Comparison of ENCODE assay signal across 9 cellular contexts in genomic region chr11:73157141-73158010, GRCh38. TPM values are rescaled to one million over a fixed set of nuclear protein-coding genes. Genes with fewer than 3 reads are reported as not detected.
DNase-seq lines count a peak whose midpoint lies in the region; ATAC-seq lines count a peak whose summit lies in the region.
"Had no signal": no experiment of that assay in that cellular context is flagged by ENCODE, and none has a peak within 500 bp of the region (broad histone marks: within the 10 kb centered on the region; RNA-seq: fewer than 3 reads in every experiment).

No MANE protein-coding gene starts in this region.

- no peaks in the 10 kb centered on the region for H3K79me1 ChIP-seq in mesenchymal stem cell (replicated peaks; ENCODE audit: low read length, poor library complexity, severe bottlenecking)

- H2BK120ac ChIP-seq in mesenchymal stem cell (ENCODE audit: low read depth, low read length): no peak overlapping the region

- H3K23ac ChIP-seq in mesenchymal stem cell (ENCODE audit: low read length in 2 of 2): no peak overlapping the region

- H3K4me1 ChIP-seq in mesenchymal stem cell (ENCODE audit: control insufficient read depth, insufficient read depth, low read depth, low read length): peaks cover 14% of the 10 kb centered on the region
- H3K4me1 ChIP-seq: A549 had no signal

- no peak overlapping the region for H2AFZ ChIP-seq in mesenchymal stem cell (ENCODE audit: low read depth, low read length)

- H2AK5ac ChIP-seq in mesenchymal stem cell (ENCODE audit: low read length, severe bottlenecking): peak overlapping the region; percentile 41

- WGBS in mesenchymal stem cell: 60% methylated on average over 9 of the region's 9 CpGs

- H3K36me3 ChIP-seq in mesenchymal stem cell (ENCODE audit: control insufficient read depth in 1 of 2, insufficient read depth in 2 of 2, low read depth in 1 of 2, low read length in 2 of 2): no peaks in the 10 kb centered on the region

- H3K4me3 Mint-ChIP-seq in T-helper 17 cell: no peak overlapping the region

- no peak overlapping the region for H2BK5ac ChIP-seq in mesenchymal stem cell (ENCODE audit: low read depth, low read length, poor library complexity, severe bottlenecking)

- no peak overlapping the region for H3K27ac Mint-ChIP-seq in T-helper 17 cell

- no peak overlapping the region for H3K4ac ChIP-seq in mesenchymal stem cell (ENCODE audit: low read depth in 1 of 2, low read length in 2 of 2)

- peak overlapping the region in 1 of 2 experiments; percentile 42 for H3K18ac ChIP-seq in mesenchymal stem cell (ENCODE audit: low read depth in 1 of 2, low read length in 2 of 2)

- H3K9ac ChIP-seq in mesenchymal stem cell (ENCODE audit: low read length): no peak overlapping the region

- H3K9me3 ChIP-seq in mesenchymal stem cell (ENCODE audit: control insufficient read depth, low read length): no peaks in the 10 kb centered on the region
- H3K9me3 ChIP-seq in T-helper 17 cell (ENCODE audit: control insufficient read depth, low read length, poor library complexity, severe bottlenecking): no peaks in the 10 kb centered on the region
- H3K9me3 ChIP-seq: A549 had no signal

- no peaks in the 10 kb centered on the region for H3K27me3 ChIP-seq in mesenchymal stem cell (ENCODE audit: control insufficient read depth in 1 of 2, insufficient read depth in 1 of 2, low read length in 2 of 2)

- H3K36me3 Mint-ChIP-seq in T-helper 17 cell (ENCODE audit: low read depth): no peaks in the 10 kb centered on the region

- ATAC-seq in HG03108 (IDR thresholded peaks at IDR 0.05; ENCODE audit: unreplicated experiment) (peak; percentile 39), T-helper 17 cell (no peak)

- no peak overlapping the region for H4K8ac ChIP-seq in mesenchymal stem cell (ENCODE audit: low read length)

- peak; percentile 5 for DNase-seq in NCI-H2171 treated with DMSO at 0.1 percent for 48 hours (lab: John Stamatoyannopoulos, UW)
- DNase-seq in NCI-H2171 (lab: John Stamatoyannopoulos, UW): no peak
- DNase-seq in amniotic epithelial cell (ENCODE audit: low read depth): peak; percentile 69
- DNase-seq in mesenchymal stem cell: peak; percentile 46
- DNase-seq in DMS 273 treated with DMSO at 0.1 percent for 48 hours (lab: John Stamatoyannopoulos, UW): no peak
- no peak for DNase-seq in NCI-H1436 (lab: John Stamatoyannopoulos, UW)
- DNase-seq in T-helper 17 cell: no peak

- H2BK12ac ChIP-seq in mesenchymal stem cell (ENCODE audit: low read length in 2 of 2): no peak overlapping the region

- H2BK15ac ChIP-seq in mesenchymal stem cell (ENCODE audit: low read depth, poor library complexity, severe bottlenecking): no peak overlapping the region

- peaks cover 34% of the 10 kb centered on the region for H3K4me1 Mint-ChIP-seq in T-helper 17 cell

- H3K27me3 Mint-ChIP-seq in T-helper 17 cell: no peaks in the 10 kb centered on the region

- H3K4me2 ChIP-seq in mesenchymal stem cell (ENCODE audit: low read length, poor library complexity, severe bottlenecking): no peak overlapping the region
- H3K4me2 ChIP-seq: A549 had no signal

- H3K27ac ChIP-seq in mesenchymal stem cell (ENCODE audit: low read length, poor library complexity, severe bottlenecking): no peak overlapping the region
- H3K27ac ChIP-seq: A549 had no signal

- no peak overlapping the region for H3K14ac ChIP-seq in mesenchymal stem cell (ENCODE audit: low read length in 2 of 2)

- no peak overlapping the region for H3K4me3 ChIP-seq in mesenchymal stem cell (ENCODE audit: insufficient read depth in 1 of 2, low read depth in 1 of 2, low read length in 2 of 2)
- H3K4me3 ChIP-seq: A549 had no signal

- H4K91ac ChIP-seq in mesenchymal stem cell (ENCODE audit: low read length): no peak overlapping the region

RNA-seq across cellular contexts. Expression of gene FCHSD2, which starts 15.3 kb away (rescaled TPM):
- polyA plus RNA-seq in mesenchymal stem cell (2013, experiment 1 of 2): 12.8 TPM
- 11.6 TPM for polyA plus RNA-seq in mesenchymal stem cell (2013, experiment 2 of 2)
- total RNA-seq in T-helper 17 cell: 10 to 100 TPM; 41.1 to 45.0 TPM

Comparison
In these comparisons a context has a peak if more than half of its experiments do, and no peak if none do; other contexts are left out.
1. DNase-seq: peak in NCI-H2171 treated with DMSO at 0.1 percent for 48 hours (single experiment), amniotic epithelial cell (single experiment) and mesenchymal stem cell (single experiment); none in NCI-H2171 (single experiment), DMS 273 treated with DMSO at 0.1 percent for 48 hours (single experiment), NCI-H1436 (single experiment) and T-helper 17 cell (0 of 3).